In genomic region chr1:203526572-203526971, GRCh38 we compare ENCODE assay signal across 18 cellular contexts. TPM values are rescaled to one million over a fixed set of nuclear protein-coding genes. Genes with fewer than 3 reads are reported as not detected.
DNase-seq lines count a peak whose midpoint lies in the region; ATAC-seq and TF ChIP-seq lines count a peak whose summit lies in the region.
"Had no signal": no experiment of that assay in that cellular context is flagged by ENCODE, and none has a peak within 500 bp of the region (broad histone marks: within the 10 kb centered on the region; RNA-seq: fewer than 3 reads in every experiment).

No MANE protein-coding gene starts in this region.

- no peaks in the 10 kb centered on the region; the same call in 1 of the 2 replicates for H3K4me1 ChIP-seq in HEK293 (ENCODE audit: control insufficient read depth, insufficient read depth, low read length)
- H3K4me1 ChIP-seq in left lung: peaks cover 0 to 4% of the 10 kb centered on the region in 2 donors

- H3K27me3 ChIP-seq in left lung: no peaks in the 10 kb centered on the region
- H3K27me3 ChIP-seq: heart left ventricle had no signal

- H3K4me1 Mint-ChIP-seq in activated T-helper 17 cell treated with anti-CD3 and anti-CD28 coated beads, Interleukin-2, amount 50 U/mL, for 72 hours: peaks cover 4% of the 10 kb centered on the region
- H3K4me1 Mint-ChIP-seq in stimulated activated effector memory CD8-positive, alpha-beta T cell treated with anti-CD3 and anti-CD28 coated beads, Interleukin-12 subunit alpha, Interleukin-12 subunit beta, amount 100 ng/mL, for 72 hours: peaks cover 6% of the 10 kb centered on the region
- H3K4me1 Mint-ChIP-seq: B cell had no signal

- intact Hi-C loops in left lung (cut with DNase I): no loop called here

- H3K4me3 ChIP-seq in HEK293 (ENCODE audit: low read depth, low read length) (no peak overlapping the region), left lung (no peak overlapping the region)
- H3K4me3 ChIP-seq: heart left ventricle had no signal

- H3K36me3 ChIP-seq in HEK293 (ENCODE audit: control insufficient read depth in 2 of 2, insufficient read depth in 1 of 2, low read length in 2 of 2) (no peaks in the 10 kb centered on the region), left lung (no peaks in the 10 kb centered on the region)
- H3K36me3 ChIP-seq: heart left ventricle had no signal

- H3K36me3 Mint-ChIP-seq in activated T-helper 17 cell treated with anti-CD3 and anti-CD28 coated beads, Interleukin-2, amount 50 U/mL, for 72 hours (ENCODE audit: low read depth): no peaks in the 10 kb centered on the region
- no peaks in the 10 kb centered on the region for H3K36me3 Mint-ChIP-seq in stimulated activated effector memory CD8-positive, alpha-beta T cell treated with anti-CD3 and anti-CD28 coated beads, Interleukin-12 subunit alpha, Interleukin-12 subunit beta, amount 100 ng/mL, for 72 hours

- H3K27me3 Mint-ChIP-seq in activated T-helper 17 cell treated with anti-CD3 and anti-CD28 coated beads, Interleukin-2, amount 50 U/mL, for 72 hours: no peaks in the 10 kb centered on the region
- H3K27me3 Mint-ChIP-seq: B cell; stimulated activated naive CD8-positive, alpha-beta T cell treated with anti-CD3 and anti-CD28 coated beads, Interleukin-15, Interleukin-2, amounts not matched to agents 100 ng/mL and 50 ng/mL, for 24 hours had no signal

- POLR2A ChIA-PET in HEK293 (lab: Yijun Ruan, JAX): no interaction called here

- CTCF ChIA-PET in HEK293 (lab: Yijun Ruan, JAX): interaction anchor here (0.6 to 1.0 kb wide), 3 partner anchors 176 to 217 kb away, joined by 3 to 4 read pairs (median 3); no protein-coding TSS in a partner anchor

- no peak for DNase-seq in left lung
- DNase-seq in stimulated activated effector memory CD8-positive, alpha-beta T cell treated with anti-CD3 and anti-CD28 coated beads, Interleukin-12 subunit alpha, Interleukin-12 subunit beta, amount 100 ng/mL, for 72 hours (ENCODE audit: low spot score in 2 of 2): no peak
- DNase-seq in hypothalamus (lab: John Stamatoyannopoulos, UW): no peak
- no peak for DNase-seq in NOMO-1 (lab: John Stamatoyannopoulos, UW; ENCODE audit: unreplicated experiment in 2 of 2)
- no peak for DNase-seq in NCI-H2107 treated with DMSO at 0.1 percent for 48 hours (lab: John Stamatoyannopoulos, UW; ENCODE audit: unreplicated experiment)
- DNase-seq: activated CD8-positive, alpha-beta memory T cell treated with anti-CD3 and anti-CD28 coated beads for 24 hours; activated effector memory CD4-positive, alpha-beta T cell treated with Interleukin-2 at 50 U/mL for 16 hours; anterior cingulate cortex; heart left ventricle; kidney; NCI-H1694; NCI-H526 treated with DMSO at 0.1 percent for 48 hours had no signal

- no peak overlapping the region for H3K27ac ChIP-seq in HEK293 (ENCODE audit: extremely low read depth, low read depth, low read length)
- no peak overlapping the region for H3K27ac ChIP-seq in left lung
- H3K27ac ChIP-seq: epithelial cell of prostate had no signal

- TF ChIP-seq CTCF in HEK293 (tag by site-specific recombination; IDR thresholded peaks at IDR 0.05) (no peak), left lung (IDR thresholded peaks at IDR 0.05) (no peak)

- peak overlapping the region; percentile 1 for H3K27ac Mint-ChIP-seq in activated T-helper 17 cell treated with anti-CD3 and anti-CD28 coated beads, Interleukin-2, amount 50 U/mL, for 72 hours
- peak overlapping the region; percentile 13 for H3K27ac Mint-ChIP-seq in stimulated activated effector memory CD8-positive, alpha-beta T cell treated with anti-CD3 and anti-CD28 coated beads, Interleukin-12 subunit alpha, Interleukin-12 subunit beta, amount 100 ng/mL, for 72 hours
- H3K27ac Mint-ChIP-seq: B cell; stimulated activated naive CD8-positive, alpha-beta T cell treated with anti-CD3 and anti-CD28 coated beads, Interleukin-15, Interleukin-2, amounts not matched to agents 100 ng/mL and 50 ng/mL, for 24 hours had no signal

- H3K9me3 Mint-ChIP-seq in activated T-helper 17 cell treated with anti-CD3 and anti-CD28 coated beads, Interleukin-2, amount 50 U/mL, for 72 hours: no peaks in the 10 kb centered on the region
- no peaks in the 10 kb centered on the region for H3K9me3 Mint-ChIP-seq in stimulated activated effector memory CD8-positive, alpha-beta T cell treated with anti-CD3 and anti-CD28 coated beads, Interleukin-12 subunit alpha, Interleukin-12 subunit beta, amount 100 ng/mL, for 72 hours
- H3K9me3 Mint-ChIP-seq: stimulated activated naive CD8-positive, alpha-beta T cell treated with anti-CD3 and anti-CD28 coated beads, Interleukin-15, Interleukin-2, amounts not matched to agents 100 ng/mL and 50 ng/mL, for 24 hours had no signal

- H3K9me3 ChIP-seq in HEK293 (ENCODE audit: control insufficient read depth, insufficient read depth, low read depth, low read length): no peaks in the 10 kb centered on the region
- H3K9me3 ChIP-seq in left lung: no peaks in the 10 kb centered on the region
- H3K9me3 ChIP-seq: heart left ventricle had no signal

- no peak for ATAC-seq in activated T-helper 17 cell treated with anti-CD3 and anti-CD28 coated beads, Interleukin-2, amount 50 U/mL, for 72 hours (replicated peaks)
- peak; percentile 34 for ATAC-seq in left lung
- ATAC-seq in stimulated activated effector memory CD8-positive, alpha-beta T cell treated with anti-CD3 and anti-CD28 coated beads, Interleukin-12 subunit alpha, Interleukin-12 subunit beta, amount 100 ng/mL, for 72 hours: no peak
- ATAC-seq: heart left ventricle had no signal

- no peak overlapping the region for H3K4me3 Mint-ChIP-seq in activated T-helper 17 cell treated with anti-CD3 and anti-CD28 coated beads, Interleukin-2, amount 50 U/mL, for 72 hours
- H3K4me3 Mint-ChIP-seq in stimulated activated effector memory CD8-positive, alpha-beta T cell treated with anti-CD3 and anti-CD28 coated beads, Interleukin-12 subunit alpha, Interleukin-12 subunit beta, amount 100 ng/mL, for 72 hours: no peak overlapping the region
- H3K4me3 Mint-ChIP-seq: B cell; stimulated activated naive CD8-positive, alpha-beta T cell treated with anti-CD3 and anti-CD28 coated beads, Interleukin-15, Interleukin-2, amounts not matched to agents 100 ng/mL and 50 ng/mL, for 24 hours had no signal

TF ChIP-seq in HEK293, 187 proteins besides CTCF, POLR2A, EP300 and RAD21:
- TF ChIP-seq ZNF133 (tag by site-specific recombination; IDR thresholded peaks at IDR 0.05): no peak
- no peak for TF ChIP-seq TCF7L2 (IDR thresholded peaks at IDR 0.05; ENCODE audit: borderline replicate concordance, low read depth, low read length)
- TF ChIP-seq KLF1 (tag by site-specific recombination; IDR thresholded peaks at IDR 0.05): peak; percentile 55
- 0 out of 2 replicates have a peak, but pooled peaks have one; percentile 19 for TF ChIP-seq GLIS1 (tag by site-specific recombination; IDR thresholded peaks at IDR 0.05)
- TF ChIP-seq, protein P1, sequence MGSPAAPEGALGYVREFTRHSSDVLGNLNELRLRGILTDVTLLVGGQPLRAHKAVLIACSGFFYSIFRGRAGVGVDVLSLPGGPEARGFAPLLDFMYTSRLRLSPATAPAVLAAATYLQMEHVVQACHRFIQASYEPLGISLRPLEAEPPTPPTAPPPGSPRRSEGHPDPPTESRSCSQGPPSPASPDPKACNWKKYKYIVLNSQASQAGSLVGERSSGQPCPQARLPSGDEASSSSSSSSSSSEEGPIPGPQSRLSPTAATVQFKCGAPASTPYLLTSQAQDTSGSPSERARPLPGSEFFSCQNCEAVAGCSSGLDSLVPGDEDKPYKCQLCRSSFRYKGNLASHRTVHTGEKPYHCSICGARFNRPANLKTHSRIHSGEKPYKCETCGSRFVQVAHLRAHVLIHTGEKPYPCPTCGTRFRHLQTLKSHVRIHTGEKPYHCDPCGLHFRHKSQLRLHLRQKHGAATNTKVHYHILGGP (tag by site-specific recombination; IDR thresholded peaks at IDR 0.05): no peak
- TF ChIP-seq HOXD13 (CRISPR knock-in tag; IDR thresholded peaks at IDR 0.05; ENCODE audit: borderline replicate concordance): no peak
- no peak for TF ChIP-seq ZNF514 (tag by site-specific recombination; IDR thresholded peaks at IDR 0.05)
- TF ChIP-seq ZNF747 (tag by site-specific recombination; IDR thresholded peaks at IDR 0.05): no peak
- TF ChIP-seq GFI1B (tag by site-specific recombination; IDR thresholded peaks at IDR 0.05): no peak

RNA-seq across cellular contexts. Expression of gene OPTC, which starts 32.6 kb away (rescaled TPM):
- total RNA-seq in activated T-helper 17 cell treated with anti-CD3 and anti-CD28 coated beads, Interleukin-2, amount 50 U/mL, for 72 hours: not detected
- total RNA-seq in left lung: not detected
- total RNA-seq: B cell, heart left ventricle, kidney, mononuclear cell had no signal

RNA-seq across cellular contexts. Expression of gene PRELP, which starts 51.0 kb away (rescaled TPM):
- total RNA-seq in activated T-helper 17 cell treated with anti-CD3 and anti-CD28 coated beads, Interleukin-2, amount 50 U/mL, for 72 hours: not detected
- total RNA-seq in left lung: 10 to 100 TPM; 19.3 to 20.5 TPM
- total RNA-seq: B cell, mononuclear cell had no signal

Comparison
In these comparisons a context has a peak if more than half of its experiments do, and no peak if none do; other contexts are left out.
1. RNA of gene PRELP, which starts 51.0 kb away (total RNA-seq): 19.3 to 20.5 TPM in left lung; not detected in activated T-helper 17 cell treated with anti-CD3 and anti-CD28 coated beads, Interleukin-2, amount 50 U/mL, for 72 hours; every median in the first group is over 10 times any median in the second.